Comparison of ENCODE assay signal across 17 cellular contexts in genomic region chr7:132200141-132200540, GRCh38.
DNase-seq lines count a peak whose midpoint lies in the region; TF ChIP-seq lines count a peak whose summit lies in the region.
"Had no signal": no experiment of that assay in that cellular context is flagged by ENCODE, and none has a peak within 500 bp of the region (broad histone marks: within the 10 kb centered on the region; RNA-seq: fewer than 3 reads in every experiment).

No MANE protein-coding gene starts in this region.

- H3K4me3 ChIP-seq in BE2C (ENCODE audit: low read depth, low read length) (no peak overlapping the region), HEK293 (ENCODE audit: low read depth, low read length) (no peak overlapping the region)
- H3K4me3 ChIP-seq: HAP-1 had no signal

- H3K36me3 Mint-ChIP-seq in glutamatergic neuron (ENCODE audit: unreplicated experiment), result no peaks in the 10 kb centered on the region
- H3K36me3 Mint-ChIP-seq: CD8-positive, alpha-beta T cell had no signal

- POLR2A ChIA-PET in HEK293 (lab: Yijun Ruan, JAX), result no interaction called here
- POLR2A ChIA-PET in HEK293T (lab: Yijun Ruan, JAX), result no interaction called here

- H3K27ac ChIP-seq in HEK293 (ENCODE audit: extremely low read depth, low read depth, low read length), result no peak overlapping the region
- H3K27ac ChIP-seq: C4-2B, HL-60 had no signal

- no peak for TF ChIP-seq CTCF in BE2C (IDR thresholded peaks at IDR 0.05; ENCODE audit: low read depth, low read length)
- no peak for TF ChIP-seq CTCF in HEK293 (tag by site-specific recombination; IDR thresholded peaks at IDR 0.05)
- no peak for TF ChIP-seq CTCF in glutamatergic neuron (IDR thresholded peaks at IDR 0.05; ENCODE audit: partially characterized antibody, unreplicated experiment)

- H3K4me1 ChIP-seq in BE2C, result peaks cover 13% of the 10 kb centered on the region
- H3K4me1 ChIP-seq in HEK293 (ENCODE audit: control insufficient read depth, insufficient read depth, low read length), result no peaks in the 10 kb centered on the region
- H3K4me1 ChIP-seq: Caco-2, HAP-1 had no signal

- H3K9me3 Mint-ChIP-seq in glutamatergic neuron (ENCODE audit: unreplicated experiment), result peaks cover 6% of the 10 kb centered on the region
- H3K9me3 Mint-ChIP-seq: CD8-positive, alpha-beta T cell had no signal

- DNase-seq in NCI-H2227 (lab: John Stamatoyannopoulos, UW; ENCODE audit: unreplicated experiment), result peak; percentile 8
- DNase-seq in NCI-H2227 treated with DMSO at 0.1 percent for 48 hours (lab: John Stamatoyannopoulos, UW), result no peak
- peak; percentile 36 for DNase-seq in BE2C
- no peak for DNase-seq in glutamatergic neuron
- no peak for DNase-seq in RKO (ENCODE audit: low spot score)
- DNase-seq in HEK293T (ENCODE audit: extremely low spot score), result no peak
- no peak for DNase-seq in AML-193 (lab: John Stamatoyannopoulos, UW)
- DNase-seq: ACHN; Caco-2; CD8-positive, alpha-beta T cell; DND-41; GDM1 had no signal

- peak overlapping the region; percentile 52 for H3K27ac Mint-ChIP-seq in glutamatergic neuron (ENCODE audit: unreplicated experiment)
- H3K27ac Mint-ChIP-seq: B cell; CD8-positive, alpha-beta T cell had no signal

- peaks cover 15% of the 10 kb centered on the region for H3K4me1 Mint-ChIP-seq in glutamatergic neuron (ENCODE audit: low read depth, unreplicated experiment)
- H3K4me1 Mint-ChIP-seq: B cell had no signal

- CTCF ChIA-PET in HEK293 (lab: Yijun Ruan, JAX), result no interaction called here
- CTCF ChIA-PET in HEK293T (lab: Yijun Ruan, JAX), result no interaction called here

- peaks cover 30% of the 10 kb centered on the region for H3K36me3 ChIP-seq in BE2C
- no peaks in the 10 kb centered on the region for H3K36me3 ChIP-seq in HEK293 (ENCODE audit: control insufficient read depth in 2 of 2, insufficient read depth in 1 of 2, low read length in 2 of 2)
- H3K36me3 ChIP-seq: HAP-1 had no signal

- H3K27me3 Mint-ChIP-seq in glutamatergic neuron (ENCODE audit: unreplicated experiment), result peaks cover 10% of the 10 kb centered on the region
- H3K27me3 Mint-ChIP-seq: B cell had no signal

- H3K4me3 Mint-ChIP-seq in glutamatergic neuron (ENCODE audit: unreplicated experiment), result no peak overlapping the region
- H3K4me3 Mint-ChIP-seq: B cell; CD8-positive, alpha-beta T cell had no signal

- H3K9me3 ChIP-seq in BE2C (no peaks in the 10 kb centered on the region; the same call in 1 of the 2 replicates), HEK293 (ENCODE audit: control insufficient read depth, insufficient read depth, low read depth, low read length) (no peaks in the 10 kb centered on the region)
- H3K9me3 ChIP-seq: Caco-2, HAP-1 had no signal

- H3K27me3 ChIP-seq in BE2C, result no peaks in the 10 kb centered on the region

TF ChIP-seq in HEK293, 187 proteins besides CTCF, POLR2A, EP300 and RAD21:
- no peak for TF ChIP-seq ZNF571 (tag by site-specific recombination; IDR thresholded peaks at IDR 0.05)
- peak; percentile 67 for TF ChIP-seq ZIC2 (tag by site-specific recombination; IDR thresholded peaks at IDR 0.05)
- TF ChIP-seq TRIM28 (IDR thresholded peaks at IDR 0.05; ENCODE audit: borderline replicate concordance, low read length), result no peak
- no peak for TF ChIP-seq ZNF214 (tag by site-specific recombination; IDR thresholded peaks at IDR 0.05; ENCODE audit: borderline replicate concordance)
TF ChIP-seq in HEK293: peak in this region for 1.

TF ChIP-seq in HEK293T, 16 proteins besides CTCF, POLR2A, EP300 and RAD21:
- no peak for TF ChIP-seq ELF4 (IDR thresholded peaks at IDR 0.05)
- no peak for TF ChIP-seq SUZ12 (IDR thresholded peaks at IDR 0.05)
- TF ChIP-seq FOXK2 (IDR thresholded peaks at IDR 0.05), result no peak
- no peak for TF ChIP-seq HDGF (IDR thresholded peaks at IDR 0.05; ENCODE audit: borderline replicate concordance)
- TF ChIP-seq CTBP1 (IDR thresholded peaks at IDR 0.05; ENCODE audit: borderline replicate concordance), result no peak
- no peak for TF ChIP-seq FOXA1 (IDR thresholded peaks at IDR 0.05)
- no peak for TF ChIP-seq BHLHE40 (IDR thresholded peaks at IDR 0.05; ENCODE audit: borderline replicate concordance)
- no peak for TF ChIP-seq ZNF384 (IDR thresholded peaks at IDR 0.05)
- no peak for TF ChIP-seq L3MBTL2 (conservative IDR thresholded peaks at IDR 0.05)
- no peak for TF ChIP-seq SP1 (IDR thresholded peaks at IDR 0.05)
- TF ChIP-seq LEF1 (IDR thresholded peaks at IDR 0.05; ENCODE audit: borderline replicate concordance), result no peak
- TF ChIP-seq FOXM1 (IDR thresholded peaks at IDR 0.05; ENCODE audit: borderline replicate concordance), result no peak
- TF ChIP-seq TARDBP (IDR thresholded peaks at IDR 0.05), result no peak

Comparison
In these comparisons a context has a peak if more than half of its experiments do, and no peak if none do; other contexts are left out.
1. DNase-seq: peak in NCI-H2227 (single experiment) and BE2C (single experiment); none in NCI-H2227 treated with DMSO at 0.1 percent for 48 hours (single experiment), glutamatergic neuron (single experiment), RKO (single experiment), HEK293T (single experiment) and AML-193 (0 of 2).